In the genomic region with DNA sequence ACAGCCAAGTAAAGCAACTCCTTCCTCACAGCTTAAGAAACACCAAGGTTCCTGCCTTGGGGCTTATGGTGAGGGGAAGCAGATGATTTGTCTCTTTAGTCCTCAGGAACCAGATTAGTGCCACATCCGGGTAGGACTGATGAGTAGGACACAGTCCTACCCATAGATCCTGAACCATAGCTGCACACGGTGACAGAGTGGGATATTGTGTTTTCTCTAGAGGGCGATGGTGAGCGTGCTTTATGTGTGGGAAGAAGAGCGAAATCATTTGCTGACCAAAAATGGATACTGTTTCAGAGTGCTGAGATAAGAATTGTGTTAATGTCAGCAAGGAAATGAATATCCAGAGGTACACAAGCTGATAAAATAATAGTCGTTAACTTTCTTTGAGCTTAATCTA, we compare ENCODE assay signal across 19 cellular contexts.
DNase-seq lines count a peak whose midpoint lies in the region; ATAC-seq and TF ChIP-seq lines count a peak whose summit lies in the region.
"Had no signal": no experiment of that assay in that cellular context is flagged by ENCODE, and none has a peak within 500 bp of the region (broad histone marks: within the 10 kb centered on the region; RNA-seq: fewer than 3 reads in every experiment).

No MANE protein-coding gene starts in this region.

- no peak overlapping the region for H3K4me2 ChIP-seq in Loucy (ENCODE audit: low read depth, low read length, poor library complexity, severe bottlenecking)
- H3K4me2 ChIP-seq: A549 had no signal

- H3K4me3 Mint-ChIP-seq in WTC11, result no peak overlapping the region
- H3K4me3 Mint-ChIP-seq: CD4-positive, alpha-beta T cell; T-helper 2 cell treated with Interferon-gamma antibody and Interleukin-4, amounts not matched to agents 5 μg/mL and 100 μg/mL, for 36 hours had no signal

- H3K4me1 ChIP-seq in Loucy (ENCODE audit: insufficient read depth, low read length, poor library complexity, severe bottlenecking), result no peaks in the 10 kb centered on the region
- H3K4me1 ChIP-seq: A549, sigmoid colon had no signal

- no peak overlapping the region for H2AFZ ChIP-seq in Loucy (ENCODE audit: low read length)

- no peaks in the 10 kb centered on the region for H3K79me2 ChIP-seq in Loucy (ENCODE audit: insufficient read depth, low read length)

- no peaks in the 10 kb centered on the region for H3K36me3 ChIP-seq in Loucy (ENCODE audit: insufficient read depth, low read length)
- H3K36me3 ChIP-seq: sigmoid colon had no signal

- H3K36me3 Mint-ChIP-seq in WTC11, result peaks cover 23% of the 10 kb centered on the region

- no peaks in the 10 kb centered on the region for H3F3A ChIP-seq in Loucy (ENCODE audit: low read depth)

- H3K9me2 ChIP-seq in Loucy (replicated peaks; ENCODE audit: low read depth, low read length), result no peaks in the 10 kb centered on the region

- H3K9me3 Mint-ChIP-seq in WTC11, result peaks cover 35% of the 10 kb centered on the region

- no peaks in the 10 kb centered on the region; the same call in 1 of the 2 replicates for H3K9me3 ChIP-seq in Loucy (ENCODE audit: insufficient read depth, low read depth, low read length)
- H3K9me3 ChIP-seq: A549 had no signal

- H3K9ac ChIP-seq in Loucy (ENCODE audit: low read depth, low read length, poor library complexity, severe bottlenecking), result no peak overlapping the region

- peaks cover 4% of the 10 kb centered on the region for H3K4me1 Mint-ChIP-seq in WTC11

- no peak overlapping the region for H3K27ac Mint-ChIP-seq in WTC11
- H3K27ac Mint-ChIP-seq: CD4-positive, alpha-beta T cell; T-helper 2 cell treated with Interferon-gamma antibody and Interleukin-4, amounts not matched to agents 5 μg/mL and 100 μg/mL, for 36 hours had no signal

- no peak overlapping the region for H3K4me3 ChIP-seq in Loucy (ENCODE audit: low read length, poor library complexity, severe bottlenecking)
- H3K4me3 ChIP-seq: A549, sigmoid colon had no signal

- no peaks in the 10 kb centered on the region for H3K27me3 ChIP-seq in Loucy (ENCODE audit: insufficient read depth, low read length, poor library complexity, severe bottlenecking)
- H3K27me3 ChIP-seq: sigmoid colon had no signal

- TF ChIP-seq CTCF in Loucy (conservative IDR thresholded peaks at IDR 0.05; ENCODE audit: low read length) (0 out of 2 replicates have a peak, but pooled peaks have one; percentile 18), WTC11 (IDR thresholded peaks at IDR 0.05) (0 out of 2 replicates have a peak, but pooled peaks have one; percentile 13)

- POLR2A ChIA-PET in WTC11 (lab: Charles Lee), result interaction anchor here (0.6 kb wide), 1 partner anchor 1604 kb away, joined by 3 read pairs; no protein-coding TSS in a partner anchor

- no peaks in the 10 kb centered on the region; the same call in 1 of the 2 replicates for H3K27me3 Mint-ChIP-seq in WTC11 (ENCODE audit: low read depth)
- H3K27me3 Mint-ChIP-seq: CD4-positive, alpha-beta T cell had no signal

- peak; percentile 31 for DNase-seq in NCI-H82 (lab: John Stamatoyannopoulos, UW)
- no peak for DNase-seq in NCI-H82 treated with DMSO at 0.1 percent for 48 hours (lab: John Stamatoyannopoulos, UW; ENCODE audit: unreplicated experiment)
- DNase-seq in WTC11 (ENCODE audit: low spot score), result no peak
- peak; percentile 2 for DNase-seq in medulla oblongata (ENCODE audit: extremely low spot score)
- DNase-seq in middle frontal gyrus (ENCODE audit: extremely low spot score, low spot score), result no peak
- DNase-seq in DMS79 (lab: John Stamatoyannopoulos, UW), result no peak
- DNase-seq in midbrain (lab: John Stamatoyannopoulos, UW), result no peak
- DNase-seq: activated CD4-positive, alpha-beta T cell treated with anti-CD3 and anti-CD28 coated beads for 4 hours; activated effector memory CD4-positive, alpha-beta T cell treated with anti-CD3 and anti-CD28 coated beads, Interleukin-2, amount 50 U/mL, for 16 hours; amniotic stem cell; CD4-positive, alpha-beta T cell; cerebellar nuclear complex; EL; NCI-H1105 treated with DMSO at 0.1 percent for 48 hours; sigmoid colon; stimulated activated CD4-positive, alpha-beta T cell treated with anti-CD3 and anti-CD28 coated beads, Interleukin-2, amount 100 ng/mL, for 24 hours had no signal

- CTCF ChIA-PET in WTC11 (lab: Charles Lee), result interaction anchor here (0.5 to 2.0 kb wide), 3 partner anchors 31 to 185 kb away, joined by 4 to 7 read pairs (median 5); no protein-coding TSS in a partner anchor

- no peaks in the 10 kb centered on the region for H4K20me1 ChIP-seq in Loucy (ENCODE audit: insufficient read depth, low read length, poor library complexity, severe bottlenecking)

- ATAC-seq in WTC11, result peak; percentile 87
- ATAC-seq: A549 had no signal

TF ChIP-seq in WTC11, 78 proteins besides CTCF, POLR2A, EP300 and RAD21 (continues in another document):
- TF ChIP-seq RELA (CRISPR knock-in tag; IDR thresholded peaks at IDR 0.05; ENCODE audit: borderline replicate concordance) (no peak), ZBTB43 (CRISPR knock-in tag; IDR thresholded peaks at IDR 0.05) (no peak), PRRX2 (CRISPR knock-in tag; IDR thresholded peaks at IDR 0.05) (no peak), SMAD4 (CRISPR knock-in tag; IDR thresholded peaks at IDR 0.05) (no peak), FOXP1 (CRISPR knock-in tag; IDR thresholded peaks at IDR 0.05; ENCODE audit: borderline replicate concordance) (no peak), ZNF416 (CRISPR knock-in tag; IDR thresholded peaks at IDR 0.05) (no peak), ZNF671 (CRISPR knock-in tag; IDR thresholded peaks at IDR 0.05) (no peak), NR2C2 (CRISPR knock-in tag; IDR thresholded peaks at IDR 0.05) (no peak), NR3C1 (CRISPR knock-in tag; conservative IDR thresholded peaks at IDR 0.05; ENCODE audit: low read depth) (no peak), USF1 (CRISPR knock-in tag; IDR thresholded peaks at IDR 0.05) (no peak), ELF4 (CRISPR knock-in tag; IDR thresholded peaks at IDR 0.05; ENCODE audit: low read depth) (no peak), EMX1 (CRISPR knock-in tag; IDR thresholded peaks at IDR 0.05) (no peak), ATF1 (CRISPR knock-in tag; IDR thresholded peaks at IDR 0.05) (no peak), MXD4 (CRISPR knock-in tag; IDR thresholded peaks at IDR 0.05; ENCODE audit: borderline replicate concordance) (no peak), ZNF263 (CRISPR knock-in tag; IDR thresholded peaks at IDR 0.05; ENCODE audit: low read depth) (no peak)
- TF ChIP-seq, protein P1, sequence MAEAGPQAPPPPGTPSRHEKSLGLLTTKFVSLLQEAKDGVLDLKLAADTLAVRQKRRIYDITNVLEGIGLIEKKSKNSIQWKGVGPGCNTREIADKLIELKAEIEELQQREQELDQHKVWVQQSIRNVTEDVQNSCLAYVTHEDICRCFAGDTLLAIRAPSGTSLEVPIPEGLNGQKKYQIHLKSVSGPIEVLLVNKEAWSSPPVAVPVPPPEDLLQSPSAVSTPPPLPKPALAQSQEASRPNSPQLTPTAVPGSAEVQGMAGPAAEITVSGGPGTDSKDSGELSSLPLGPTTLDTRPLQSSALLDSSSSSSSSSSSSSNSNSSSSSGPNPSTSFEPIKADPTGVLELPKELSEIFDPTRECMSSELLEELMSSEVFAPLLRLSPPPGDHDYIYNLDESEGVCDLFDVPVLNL (CRISPR knock-in tag; IDR thresholded peaks at IDR 0.05; ENCODE audit: borderline replicate concordance, low read depth), result no peak
- TF ChIP-seq, protein P2, sequence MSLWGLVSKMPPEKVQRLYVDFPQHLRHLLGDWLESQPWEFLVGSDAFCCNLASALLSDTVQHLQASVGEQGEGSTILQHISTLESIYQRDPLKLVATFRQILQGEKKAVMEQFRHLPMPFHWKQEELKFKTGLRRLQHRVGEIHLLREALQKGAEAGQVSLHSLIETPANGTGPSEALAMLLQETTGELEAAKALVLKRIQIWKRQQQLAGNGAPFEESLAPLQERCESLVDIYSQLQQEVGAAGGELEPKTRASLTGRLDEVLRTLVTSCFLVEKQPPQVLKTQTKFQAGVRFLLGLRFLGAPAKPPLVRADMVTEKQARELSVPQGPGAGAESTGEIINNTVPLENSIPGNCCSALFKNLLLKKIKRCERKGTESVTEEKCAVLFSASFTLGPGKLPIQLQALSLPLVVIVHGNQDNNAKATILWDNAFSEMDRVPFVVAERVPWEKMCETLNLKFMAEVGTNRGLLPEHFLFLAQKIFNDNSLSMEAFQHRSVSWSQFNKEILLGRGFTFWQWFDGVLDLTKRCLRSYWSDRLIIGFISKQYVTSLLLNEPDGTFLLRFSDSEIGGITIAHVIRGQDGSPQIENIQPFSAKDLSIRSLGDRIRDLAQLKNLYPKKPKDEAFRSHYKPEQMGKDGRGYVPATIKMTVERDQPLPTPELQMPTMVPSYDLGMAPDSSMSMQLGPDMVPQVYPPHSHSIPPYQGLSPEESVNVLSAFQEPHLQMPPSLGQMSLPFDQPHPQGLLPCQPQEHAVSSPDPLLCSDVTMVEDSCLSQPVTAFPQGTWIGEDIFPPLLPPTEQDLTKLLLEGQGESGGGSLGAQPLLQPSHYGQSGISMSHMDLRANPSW (CRISPR knock-in tag; conservative IDR thresholded peaks at IDR 0.05; ENCODE audit: low read depth), result no peak

Comparison
In these comparisons a context has a peak if more than half of its experiments do, and no peak if none do; other contexts are left out.
1. DNase-seq: peak in NCI-H82 (single experiment) and medulla oblongata (single experiment); none in NCI-H82 treated with DMSO at 0.1 percent for 48 hours (single experiment), WTC11 (single experiment), middle frontal gyrus (single experiment), DMS79 (single experiment) and midbrain (single experiment).